Comparison of ENCODE assay signal across 9 cellular contexts in genomic region chr11:40722179-40722795, GRCh38.
DNase-seq lines count a peak whose midpoint lies in the region; ATAC-seq and TF ChIP-seq lines count a peak whose summit lies in the region.
"Had no signal": no experiment of that assay in that cellular context is flagged by ENCODE, and none has a peak within 500 bp of the region (broad histone marks: within the 10 kb centered on the region; RNA-seq: fewer than 3 reads in every experiment).

No MANE protein-coding gene starts in this region.

- H3K4me3 Mint-ChIP-seq in brain: no peak overlapping the region
- no peak overlapping the region for H3K4me3 Mint-ChIP-seq in neural progenitor cell
- H3K4me3 Mint-ChIP-seq: activated naive CD8-positive, alpha-beta T cell had no signal

- peak overlapping the region; percentile 27 for H2AFZ ChIP-seq in neural progenitor cell (replicated peaks)
- H2AFZ ChIP-seq: parathyroid adenoma had no signal

- ATAC-seq in HG03439 (IDR thresholded peaks at IDR 0.05; ENCODE audit: unreplicated experiment): no peak
- no peak for ATAC-seq in HG03457 (IDR thresholded peaks at IDR 0.05; ENCODE audit: unreplicated experiment)

- no peak overlapping the region for H3K9ac ChIP-seq in neural progenitor cell
- H3K9ac ChIP-seq: parathyroid adenoma had no signal

- H3K36me3 ChIP-seq in neural progenitor cell: no peaks in the 10 kb centered on the region

- H3K4me3 ChIP-seq in Jurkat, Clone E6-1 (ENCODE audit: low read length): no peak overlapping the region
- H3K4me3 ChIP-seq in neural progenitor cell: no peak overlapping the region

- H3K27ac ChIP-seq in neural progenitor cell: no peak overlapping the region
- H3K27ac ChIP-seq: parathyroid adenoma had no signal

- no peaks in the 10 kb centered on the region for H3K79me2 ChIP-seq in neural progenitor cell (ENCODE audit: low read depth)
- H3K79me2 ChIP-seq: parathyroid adenoma had no signal

- no peaks in the 10 kb centered on the region for H3K4me1 ChIP-seq in neural progenitor cell
- H3K4me1 ChIP-seq: parathyroid adenoma had no signal

- H3K27me3 Mint-ChIP-seq in brain (peaks cover 5% of the 10 kb centered on the region), neural progenitor cell (ENCODE audit: insufficient read depth, low read depth) (peaks cover 2% of the 10 kb centered on the region)
- H3K27me3 Mint-ChIP-seq: activated naive CD8-positive, alpha-beta T cell had no signal

- no peaks in the 10 kb centered on the region for H3F3A ChIP-seq in neural progenitor cell (ENCODE audit: low read depth)

- H3K4me1 Mint-ChIP-seq in brain: peaks cover 13% of the 10 kb centered on the region
- H3K4me1 Mint-ChIP-seq in neural progenitor cell: peaks cover 4% of the 10 kb centered on the region

- no peaks in the 10 kb centered on the region for H3K9me3 ChIP-seq in neural progenitor cell (ENCODE audit: low read depth)

- no peaks in the 10 kb centered on the region for H4K20me1 ChIP-seq in neural progenitor cell (ENCODE audit: low read depth)

- no peak overlapping the region for H3K4me2 ChIP-seq in neural progenitor cell

- H3K27ac Mint-ChIP-seq in brain (no peak overlapping the region), neural progenitor cell (no peak overlapping the region)
- H3K27ac Mint-ChIP-seq: activated naive CD8-positive, alpha-beta T cell had no signal

- no peaks in the 10 kb centered on the region for H3K36me3 Mint-ChIP-seq in brain
- H3K36me3 Mint-ChIP-seq in neural progenitor cell: peaks cover 2% of the 10 kb centered on the region
- H3K36me3 Mint-ChIP-seq: activated naive CD8-positive, alpha-beta T cell had no signal

- TF ChIP-seq CTCF in GM12873 (IDR thresholded peaks at IDR 0.05; ENCODE audit: insufficient read depth, low read depth, low read length, missing control alignments) (peak; percentile 83), brain (conservative IDR thresholded peaks at IDR 0.05) (peak; percentile 39 to 68), neural progenitor cell (IDR thresholded peaks at IDR 0.05) (peak; percentile 86)

- no peaks in the 10 kb centered on the region for H3K27me3 ChIP-seq in neural progenitor cell

- peak; percentile 51 for DNase-seq in Jurkat, Clone E6-1 (ENCODE audit: low read depth, low spot score)
- peak; percentile 68 for DNase-seq in neural progenitor cell (ENCODE audit: low spot score)
- no peak for DNase-seq in MV-4-11 (lab: John Stamatoyannopoulos, UW)

- H3K9me3 Mint-ChIP-seq in brain (peaks cover 0 to 15% (median 5%) of the 10 kb centered on the region in 5 experiments), neural progenitor cell (peaks cover 16% of the 10 kb centered on the region)
